In genomic region chr10:27153855-27154198, GRCh38 we compare ENCODE assay signal across 8 cellular contexts. TPM values are rescaled to one million over a fixed set of nuclear protein-coding genes. Genes with fewer than 3 reads are reported as not detected.
DNase-seq lines count a peak whose midpoint lies in the region; ATAC-seq, FAIRE-seq and TF ChIP-seq lines count a peak whose summit lies in the region.

No MANE protein-coding gene starts in this region.

- H3K9me3 ChIP-seq in gastroesophageal sphincter = no peaks in the 10 kb centered on the region
- no peaks in the 10 kb centered on the region for H3K9me3 ChIP-seq in pancreas

- DNase-seq in AG08396 (ENCODE audit: low spot score) (peak; percentile 27), pancreas (no peak), NCI-H1105 treated with DMSO at 0.1 percent for 48 hours (lab: John Stamatoyannopoulos, UW) (no peak)

- FAIRE-seq in pancreas (lab: Jason Lieb, UNC) = no peak

- intact Hi-C loops in pancreas (cut with DNase I) = no loop called here

- peak overlapping the region; percentile 96 to 100 (median 98) for H3K27ac ChIP-seq in gastroesophageal sphincter
- peak overlapping the region; percentile 96 to 99 (median 98) for H3K27ac ChIP-seq in pancreas

- no peak for TF ChIP-seq POLR2A in gastroesophageal sphincter (IDR thresholded peaks at IDR 0.05)

- H3K27me3 ChIP-seq in gastroesophageal sphincter (no peaks in the 10 kb centered on the region), pancreas (no peaks in the 10 kb centered on the region)

- TF ChIP-seq CTCF in WI38 (IDR thresholded peaks at IDR 0.05; ENCODE audit: low read depth, low read length) = no peak
- no peak for TF ChIP-seq CTCF in gastroesophageal sphincter (IDR thresholded peaks at IDR 0.05)
- TF ChIP-seq CTCF in pancreas (IDR thresholded peaks at IDR 0.05) = no peak

- ATAC-seq in GM18519 (IDR thresholded peaks at IDR 0.05; ENCODE audit: low FRiP score, unreplicated experiment) (peak; percentile 2), HG03159 (IDR thresholded peaks at IDR 0.05; ENCODE audit: unreplicated experiment) (peak; percentile 10), gastroesophageal sphincter (peak; percentile 2), pancreas (peak; percentile 3 to 6 (median 5)), HG03039 (IDR thresholded peaks at IDR 0.05; ENCODE audit: unreplicated experiment) (no peak)

- H3K36me3 ChIP-seq in gastroesophageal sphincter (peaks cover 0 to 8% of the 10 kb centered on the region in 2 donors), pancreas (no peaks in the 10 kb centered on the region)

- peak overlapping the region; percentile 81 for H3K4me3 ChIP-seq in WI38 (ENCODE audit: low read depth, low read length)
- H3K4me3 ChIP-seq in gastroesophageal sphincter = peak overlapping the region; percentile 84 to 87
- peak overlapping the region; percentile 52 to 86 (median 83) for H3K4me3 ChIP-seq in pancreas

- WGBS in gastroesophageal sphincter (ENCODE audit: low coverage in 1 of 2), 2 donors = 0 to 1% methylated on average over 11 to 18 of the region's 19 CpGs
- WGBS in pancreas, 2 donors = 0 to 1% methylated on average over 19 of the region's 19 CpGs

- TF ChIP-seq EP300 in gastroesophageal sphincter (IDR thresholded peaks at IDR 0.05) = no peak

- H3K4me1 ChIP-seq in gastroesophageal sphincter = peaks cover 0 to 58% (median 9%) of the 10 kb centered on the region in 3 donors
- H3K4me1 ChIP-seq in pancreas = peaks cover 0 to 20% (median 13%) of the 10 kb centered on the region in 3 donors

RNA-seq across cellular contexts. Expression of gene YME1L1, which starts 0.4 kb away (rescaled TPM):
- total RNA-seq in gastroesophageal sphincter (10 to 100 TPM; 68.0 to 90.8 (median 75.0) TPM), pancreas (10 to 100 TPM; 34.2 to 58.0 (median 49.9) TPM)
- polyA plus RNA-seq in pancreas = 10 to 100 TPM; 11.9 to 29.6 TPM

RNA-seq across cellular contexts. Expression of gene MASTL, which starts 1.3 kb away (rescaled TPM):
- total RNA-seq in gastroesophageal sphincter = 1 to 10 TPM; 2.5 to 5.5 (median 4.7) TPM
- 1 to 10 TPM; 1.6 to 3.7 (median 2.1) TPM for total RNA-seq in pancreas
- 1 to 10 TPM; 1.3 to 3.2 TPM for polyA plus RNA-seq in pancreas

RNA-seq across cellular contexts. Expression of gene ANKRD26, which starts 53.5 kb away (rescaled TPM):
- total RNA-seq in gastroesophageal sphincter = 1 to 10 TPM; 4.0 to 9.7 (median 6.6) TPM
- total RNA-seq in pancreas = 1 to 10 TPM; 1.7 to 5.4 (median 3.9) TPM
- polyA plus RNA-seq in pancreas = 1 to 10 TPM; 2.0 to 2.3 TPM
